ENCODE assay signal across 8 cellular contexts in the genomic region with DNA sequence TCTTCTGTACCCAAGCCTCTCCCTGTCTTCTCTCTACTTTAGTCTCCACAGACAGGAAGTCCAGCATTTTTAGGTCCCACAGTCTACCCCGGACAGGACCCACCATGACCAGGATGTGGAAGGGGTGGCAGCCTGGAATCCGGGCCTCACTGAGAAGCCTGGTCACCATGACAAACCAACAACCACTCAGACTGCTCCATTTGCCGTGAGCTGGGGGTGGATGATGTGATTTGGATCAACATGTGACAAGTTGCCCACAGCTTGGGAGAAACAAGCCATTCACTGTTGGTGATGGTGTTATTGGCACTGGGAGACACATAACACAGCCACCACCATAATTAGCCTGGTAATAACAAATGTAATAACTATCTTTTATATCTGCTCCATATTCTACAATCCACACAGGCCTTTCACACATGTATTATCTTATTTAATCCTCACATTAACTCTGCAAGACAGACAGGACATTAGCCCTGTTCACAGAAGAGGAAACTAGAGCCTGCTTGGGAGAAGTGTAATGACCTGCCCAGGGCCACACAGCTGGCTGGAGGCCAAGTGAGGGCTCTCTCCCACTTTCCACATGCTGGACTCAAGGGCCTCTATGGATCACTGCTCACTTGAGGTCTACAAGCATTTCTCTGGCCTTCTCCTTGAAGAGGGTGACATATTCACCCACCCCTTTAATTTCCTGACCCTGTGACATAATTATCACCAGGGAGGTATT. TPM values are rescaled to one million over a fixed set of nuclear protein-coding genes. Genes with fewer than 3 reads are reported as not detected.
DNase-seq lines count a peak whose midpoint lies in the region; ATAC-seq and TF ChIP-seq lines count a peak whose summit lies in the region.
"Had no signal": no experiment of that assay in that cellular context is flagged by ENCODE, and none has a peak within 500 bp of the region (broad histone marks: within the 10 kb centered on the region; RNA-seq: fewer than 3 reads in every experiment).

No MANE protein-coding gene starts in this region.

- H3K27me3 Mint-ChIP-seq in immature natural killer cell (ENCODE audit: low read depth in 3 of 3) = peaks cover 32 to 49% (median 37%) of the 10 kb centered on the region in 3 donors

- H3K9me3 ChIP-seq in stomach = no peaks in the 10 kb centered on the region

- no peaks in the 10 kb centered on the region for H3K27me3 ChIP-seq in stomach
- H3K27me3 ChIP-seq: cardiac muscle cell had no signal

- no peak for TF ChIP-seq EP300 in stomach (IDR thresholded peaks at IDR 0.05)

- H3K36me3 Mint-ChIP-seq in immature natural killer cell = peaks cover 31 to 76% (median 43%) of the 10 kb centered on the region in 3 donors

- intact Hi-C loops in stomach (cut with DNase I; ENCODE audit: low total_unique reads) = no loop called here

- TF ChIP-seq CTCF in VCaP (conservative IDR thresholded peaks at IDR 0.05) (no peak), stomach (IDR thresholded peaks at IDR 0.05) (no peak)

- H3K27ac ChIP-seq in VCaP (peak overlapping the region; percentile 98; the same call in 1 of the 2 replicates), stomach (peak overlapping the region; percentile 28 to 97 (median 87))
- H3K27ac ChIP-seq: cardiac muscle cell had no signal

- 52 to 88% (median 79%) methylated on average over 3 of the region's 3 CpGs for WGBS in stomach, 5 donors

- peaks cover 51 to 99% (median 75%) of the 10 kb centered on the region in 4 donors for H3K4me1 ChIP-seq in stomach

- TF ChIP-seq POLR2A in stomach (IDR thresholded peaks at IDR 0.05) = no peak

- H3K9me3 Mint-ChIP-seq in immature natural killer cell = no peaks in the 10 kb centered on the region

- peaks cover 93 to 100% (median 100%) of the 10 kb centered on the region in 4 donors for H3K36me3 ChIP-seq in stomach

- DNase-seq in EH (ENCODE audit: low read depth) (peak; percentile 37), immature natural killer cell (no peak), stomach (no peak), NCI-H187 (lab: John Stamatoyannopoulos, UW) (no peak), NCI-H1436 (lab: John Stamatoyannopoulos, UW) (no peak)

- peaks cover 34 to 42% of the 10 kb centered on the region in 2 donors for H3K4me1 Mint-ChIP-seq in immature natural killer cell

- no peak overlapping the region for H3K4me3 Mint-ChIP-seq in immature natural killer cell

- no peak for ATAC-seq in GM21390 (IDR thresholded peaks at IDR 0.05; ENCODE audit: unreplicated experiment)

- H3K27ac Mint-ChIP-seq in immature natural killer cell = peak overlapping the region in 5 of 6 donors; percentile 20 to 58 (median 40)

- H3K4me3 ChIP-seq in stomach = no peak overlapping the region
- H3K4me3 ChIP-seq: cardiac muscle cell had no signal

RNA-seq across cellular contexts. Expression of a gene that starts 22.9 kb away (rescaled TPM):
- polyA plus RNA-seq in immature natural killer cell = 10 to 100 TPM in 1 of 3 donors, 1 to 10 TPM in 2; 5.0 to 22.8 (median 6.0) TPM
- total RNA-seq in stomach = 100 to 1,000 TPM in 1 of 5 donors, 10 to 100 TPM in 4; 14.3 to 136 (median 62.5) TPM
- polyA plus RNA-seq in stomach = 10 to 100 TPM in 2 of 3 donors, 1 to 10 TPM in 1; 7.7 to 15.6 (median 14.5) TPM
